24 cellular contexts compared by ENCODE assay signal in genomic region chr7:49081076-49081475, GRCh38.
"Had no signal": no experiment of that assay in that cellular context is flagged by ENCODE, and none has a peak within 500 bp of the region (broad histone marks: within the 10 kb centered on the region; RNA-seq: fewer than 3 reads in every experiment).

No MANE protein-coding gene starts in this region.

- H3K27me3 ChIP-seq: hepatocyte, neural progenitor cell, ovary, suprapubic skin, tibial artery, upper lobe of right lung had no signal

- H2AFZ ChIP-seq: hepatocyte, neural progenitor cell had no signal

- DNase-seq: head of caudate nucleus; islet precursor cell; mesendoderm; naive B cell; natural killer cell; nephron progenitor cell; ovary; right cardiac atrium; stimulated activated CD4-positive, alpha-beta T cell treated with anti-CD3 and anti-CD28 coated beads, Interleukin-12 subunit alpha, Interleukin-12 subunit beta, amount 100 ng/mL, for 4 hours; stimulated activated CD4-positive, alpha-beta T cell treated with anti-CD3 and anti-CD28 coated beads, Interleukin-15, amount 100 ng/mL, for 24 hours; stimulated activated CD4-positive, alpha-beta T cell treated with anti-CD3 and anti-CD28 coated beads, Interleukin-4, amount 100 ng/mL, for 24 hours; stimulated activated naive CD4-positive, alpha-beta T cell; tibial artery; trophoblast cell; upper lobe of right lung had no signal

- H3K9ac ChIP-seq: neural progenitor cell had no signal

- ATAC-seq: left lobe of liver; natural killer cell; sciatic nerve; stimulated activated effector memory CD8-positive, alpha-beta T cell treated with anti-CD3 and anti-CD28 coated beads, Interleukin-12 subunit alpha, Interleukin-12 subunit beta, amount 100 ng/mL, for 72 hours; upper lobe of right lung had no signal

- H3K4me1 ChIP-seq: neural progenitor cell, suprapubic skin, tibial artery, upper lobe of right lung had no signal

- H3K4me3 ChIP-seq: hepatocyte, lung, neural progenitor cell, ovary, skin epidermis, suprapubic skin, thoracic aorta, tibial artery, upper lobe of right lung had no signal

- H3K27ac ChIP-seq: hepatocyte, neural progenitor cell, ovary, skin epidermis, suprapubic skin, thoracic aorta, tibial artery, upper lobe of right lung had no signal

- H3K9me3 ChIP-seq: ovary, suprapubic skin, thoracic aorta, tibial artery, upper lobe of right lung had no signal

- H3K4me2 ChIP-seq: hepatocyte, neural progenitor cell had no signal

- H3K36me3 ChIP-seq: neural progenitor cell, ovary, suprapubic skin, thoracic aorta, tibial artery, upper lobe of right lung had no signal
